Comparison of ENCODE assay signal across 19 cellular contexts in genomic region chr4:126065016-126065415, GRCh38.
DNase-seq lines count a peak whose midpoint lies in the region; TF ChIP-seq lines count a peak whose summit lies in the region.
"Had no signal": no experiment of that assay in that cellular context is flagged by ENCODE, and none has a peak within 500 bp of the region (broad histone marks: within the 10 kb centered on the region; RNA-seq: fewer than 3 reads in every experiment).

No MANE protein-coding gene starts in this region.

- no peak for TF ChIP-seq CTCF in mammary epithelial cell (conservative IDR thresholded peaks at IDR 0.05 in 1 of 2, IDR thresholded peaks at IDR 0.05 in 1 of 2; ENCODE audit: extremely low read depth in 1 of 2, insufficient read depth in 1 of 2, low read depth in 1 of 2, low read length in 2 of 2)
- TF ChIP-seq CTCF in MCF 10A (IDR thresholded peaks at IDR 0.05; ENCODE audit: unreplicated experiment) = no peak
- TF ChIP-seq CTCF in endodermal cell (conservative IDR thresholded peaks at IDR 0.05) = peak; percentile 24
- no peak for TF ChIP-seq CTCF in neural progenitor cell (IDR thresholded peaks at IDR 0.05)

- H3K4me3 Mint-ChIP-seq in MCF 10A (ENCODE audit: unreplicated experiment) = no peak overlapping the region
- no peak overlapping the region for H3K4me3 Mint-ChIP-seq in endodermal cell
- no peak overlapping the region for H3K4me3 Mint-ChIP-seq in neural progenitor cell
- H3K4me3 Mint-ChIP-seq in activated naive CD4-positive, alpha-beta T cell treated with anti-CD3 and anti-CD28 coated beads for 36 hours = no peak overlapping the region
- H3K4me3 Mint-ChIP-seq: B cell; CD4-positive, CD25-positive, alpha-beta regulatory T cell; CD8-positive, alpha-beta T cell had no signal

- no peak overlapping the region for H3K4me3 ChIP-seq in mammary epithelial cell (replicated peaks in 1 of 3; ENCODE audit: insufficient read depth in 1 of 3, low read depth in 2 of 3, low read length in 3 of 3)
- H3K4me3 ChIP-seq in endodermal cell (ENCODE audit: low read length) = no peak overlapping the region
- H3K4me3 ChIP-seq in neural progenitor cell = no peak overlapping the region
- H3K4me3 ChIP-seq: BLaER1, GM12878, GM23248 had no signal

- H4K20me1 ChIP-seq in mammary epithelial cell (ENCODE audit: insufficient read depth, low read length) = no peaks in the 10 kb centered on the region
- no peaks in the 10 kb centered on the region for H4K20me1 ChIP-seq in neural progenitor cell (ENCODE audit: low read depth)
- H4K20me1 ChIP-seq: BLaER1 had no signal

- H3K4me1 ChIP-seq in mammary epithelial cell (ENCODE audit: insufficient read depth, low read length) (no peaks in the 10 kb centered on the region), endodermal cell (ENCODE audit: control insufficient read depth, insufficient read depth, low read length) (no peaks in the 10 kb centered on the region), neural progenitor cell (no peaks in the 10 kb centered on the region)
- H3K4me1 ChIP-seq: BLaER1, Caco-2 had no signal

- no peak for DNase-seq in mammary epithelial cell
- no peak for DNase-seq in MCF 10A (ENCODE audit: unreplicated experiment)
- DNase-seq in endodermal cell = no peak
- peak; percentile 52 for DNase-seq in neural progenitor cell (ENCODE audit: low spot score)
- DNase-seq in NOMO-1 treated with DMSO at 0.1 percent for 48 hours (lab: John Stamatoyannopoulos, UW; ENCODE audit: unreplicated experiment) = no peak
- no peak for DNase-seq in HK-2 (ENCODE audit: unreplicated experiment)
- DNase-seq in activated naive CD4-positive, alpha-beta T cell treated with anti-CD3 and anti-CD28 coated beads for 36 hours = no peak
- DNase-seq: Caco-2; CD4-positive, CD25-positive, alpha-beta regulatory T cell; CD8-positive, alpha-beta T cell; DMS79; EL; GDM1; GM23248; HCEC 1CT had no signal

- no peaks in the 10 kb centered on the region for H3F3A ChIP-seq in neural progenitor cell (ENCODE audit: low read depth)

- POLR2A ChIA-PET in MCF 10A (lab: Yijun Ruan, JAX) = no interaction called here

- intact Hi-C loops in mammary epithelial cell (cut with micrococcal nuclease) (no loop called here), MCF 10A (cut with micrococcal nuclease) (no loop called here)
- intact Hi-C loops in activated naive CD4-positive, alpha-beta T cell treated with anti-CD3 and anti-CD28 coated beads for 36 hours (cut with micrococcal nuclease) = no loop called here

- H3K36me3 ChIP-seq in mammary epithelial cell (ENCODE audit: insufficient read depth, low read length) (no peaks in the 10 kb centered on the region), endodermal cell (ENCODE audit: control insufficient read depth, insufficient read depth, low read length) (no peaks in the 10 kb centered on the region), neural progenitor cell (no peaks in the 10 kb centered on the region)
- H3K36me3 ChIP-seq: BLaER1 had no signal

- H3K4me1 Mint-ChIP-seq in MCF 10A (ENCODE audit: insufficient read depth, unreplicated experiment) (no peaks in the 10 kb centered on the region), endodermal cell (no peaks in the 10 kb centered on the region), neural progenitor cell (peaks cover 7% of the 10 kb centered on the region)
- H3K4me1 Mint-ChIP-seq in activated naive CD4-positive, alpha-beta T cell treated with anti-CD3 and anti-CD28 coated beads for 36 hours (ENCODE audit: low read depth) = no peaks in the 10 kb centered on the region
- H3K4me1 Mint-ChIP-seq: B cell; CD4-positive, CD25-positive, alpha-beta regulatory T cell had no signal

- no peak overlapping the region for H3K27ac Mint-ChIP-seq in MCF 10A (ENCODE audit: low read depth, unreplicated experiment)
- H3K27ac Mint-ChIP-seq in endodermal cell = no peak overlapping the region
- no peak overlapping the region for H3K27ac Mint-ChIP-seq in neural progenitor cell
- no peak overlapping the region for H3K27ac Mint-ChIP-seq in activated naive CD4-positive, alpha-beta T cell treated with anti-CD3 and anti-CD28 coated beads for 36 hours
- H3K27ac Mint-ChIP-seq: B cell; CD8-positive, alpha-beta T cell had no signal

- H3K27ac ChIP-seq in mammary epithelial cell (ENCODE audit: insufficient read depth, low read depth, low read length) (no peak overlapping the region), endodermal cell (ENCODE audit: low read depth, low read length) (no peak overlapping the region), neural progenitor cell (no peak overlapping the region)
- H3K27ac ChIP-seq: BLaER1, C4-2B, GM23248 had no signal

- H3K36me3 Mint-ChIP-seq in MCF 10A (ENCODE audit: insufficient read depth, unreplicated experiment) (no peaks in the 10 kb centered on the region), endodermal cell (ENCODE audit: low read depth) (no peaks in the 10 kb centered on the region), neural progenitor cell (no peaks in the 10 kb centered on the region)
- H3K36me3 Mint-ChIP-seq in activated naive CD4-positive, alpha-beta T cell treated with anti-CD3 and anti-CD28 coated beads for 36 hours (ENCODE audit: low read depth) = no peaks in the 10 kb centered on the region
- H3K36me3 Mint-ChIP-seq: CD4-positive, CD25-positive, alpha-beta regulatory T cell; CD8-positive, alpha-beta T cell had no signal

- H3K27me3 ChIP-seq in mammary epithelial cell (ENCODE audit: insufficient read depth, low read length) = no peaks in the 10 kb centered on the region
- peaks cover 22% of the 10 kb centered on the region for H3K27me3 ChIP-seq in endodermal cell (ENCODE audit: control insufficient read depth, insufficient read depth, low read length, poor library complexity, severe bottlenecking)
- H3K27me3 ChIP-seq in neural progenitor cell = no peaks in the 10 kb centered on the region
- H3K27me3 ChIP-seq: BLaER1 had no signal

- H3K9me3 Mint-ChIP-seq in MCF 10A (ENCODE audit: unreplicated experiment) (no peaks in the 10 kb centered on the region), endodermal cell (no peaks in the 10 kb centered on the region), neural progenitor cell (no peaks in the 10 kb centered on the region)
- H3K9me3 Mint-ChIP-seq in activated naive CD4-positive, alpha-beta T cell treated with anti-CD3 and anti-CD28 coated beads for 36 hours = no peaks in the 10 kb centered on the region

- H3K27me3 Mint-ChIP-seq in MCF 10A (ENCODE audit: insufficient read depth, unreplicated experiment) = no peaks in the 10 kb centered on the region
- H3K27me3 Mint-ChIP-seq in endodermal cell (ENCODE audit: insufficient read depth) = peaks cover 3% of the 10 kb centered on the region
- H3K27me3 Mint-ChIP-seq in neural progenitor cell (ENCODE audit: insufficient read depth, low read depth) = no peaks in the 10 kb centered on the region
- H3K27me3 Mint-ChIP-seq in activated naive CD4-positive, alpha-beta T cell treated with anti-CD3 and anti-CD28 coated beads for 36 hours (ENCODE audit: low read depth) = no peaks in the 10 kb centered on the region
- H3K27me3 Mint-ChIP-seq: B cell; CD4-positive, CD25-positive, alpha-beta regulatory T cell had no signal

- dilution Hi-C loops in mammary epithelial cell (cut with HindIII; ENCODE audit: low sequenced_read_pairs) = no loop called here

- H3K9me3 ChIP-seq in mammary epithelial cell (replicated peaks; ENCODE audit: insufficient read depth, low read length) (no peaks in the 10 kb centered on the region), endodermal cell (ENCODE audit: control insufficient read depth, low read length) (no peaks in the 10 kb centered on the region), neural progenitor cell (ENCODE audit: low read depth) (no peaks in the 10 kb centered on the region)
- H3K9me3 ChIP-seq: BLaER1, Caco-2 had no signal

- H3K4me2 ChIP-seq in mammary epithelial cell (ENCODE audit: insufficient read depth, low read depth, low read length) (no peak overlapping the region), neural progenitor cell (no peak overlapping the region)
- H3K4me2 ChIP-seq: BLaER1 had no signal

- no TSS peak for BruUV-seq in mammary epithelial cell (replicated peaks; lab: Mats Ljungman, UMichigan)
- BruUV-seq in MCF 10A (replicated peaks; lab: Mats Ljungman, UMichigan) = no TSS peak

- H3K79me2 ChIP-seq in mammary epithelial cell (ENCODE audit: insufficient read depth, low read length) = no peaks in the 10 kb centered on the region
- no peaks in the 10 kb centered on the region for H3K79me2 ChIP-seq in neural progenitor cell (ENCODE audit: low read depth)

- CTCF ChIA-PET in mammary epithelial cell (lab: Charles Lee; ENCODE audit: low non-redundant PET) (no interaction called here), MCF 10A (lab: Yijun Ruan, JAX) (no interaction called here)
- CTCF ChIA-PET in activated naive CD4-positive, alpha-beta T cell treated with anti-CD3 and anti-CD28 coated beads for 36 hours (lab: Charles Lee) = no interaction called here

- H2AFZ ChIP-seq in mammary epithelial cell (ENCODE audit: low read depth, low read length) (peak overlapping the region; percentile 45), neural progenitor cell (replicated peaks) (peak overlapping the region; percentile 55)
- H2AFZ ChIP-seq: GM23248 had no signal

- in situ Hi-C loops in mammary epithelial cell (cut with MboI; ENCODE audit: low sequenced_read_pairs in 2 of 2) = no loop called here

- no peak overlapping the region for H3K9ac ChIP-seq in mammary epithelial cell (ENCODE audit: insufficient read depth, low read length)
- no peak overlapping the region for H3K9ac ChIP-seq in endodermal cell (ENCODE audit: extremely low read depth, low read length, poor library complexity, severe bottlenecking)
- no peak overlapping the region for H3K9ac ChIP-seq in neural progenitor cell
- H3K9ac ChIP-seq: BLaER1, GM23248 had no signal
